Comparison of ENCODE assay signal across 9 cellular contexts in genomic region chr9:86517475-86517874, GRCh38.
"Had no signal": no experiment of that assay in that cellular context is flagged by ENCODE, and none has a peak within 500 bp of the region (broad histone marks: within the 10 kb centered on the region; RNA-seq: fewer than 3 reads in every experiment).

No MANE protein-coding gene starts in this region.

- H3K36me3 ChIP-seq: HAP-1 had no signal

- ATAC-seq: GM23338, HCT116 had no signal

- H3K4me1 ChIP-seq: HAP-1 had no signal

- H3K27ac ChIP-seq: GM23248 had no signal

- DNase-seq: GM23248, GOT3, H7, H9, HCEC 1CT, HFFc6 had no signal

- H3K9me3 ChIP-seq: HAP-1 had no signal

- H3K4me3 ChIP-seq: GM23248, GM23338, HAP-1 had no signal
